ENCODE assay signal across 8 cellular contexts in genomic region chr19:14004619-14005380, GRCh38. TPM values are rescaled to one million over a fixed set of nuclear protein-coding genes. Genes with fewer than 3 reads are reported as not detected.
A peak's percentile ranks its signal among the peaks of the same experiment; 100 is the strongest.
DNase-seq lines count a peak whose midpoint lies in the region; ATAC-seq lines count a peak whose summit lies in the region.

No MANE protein-coding gene starts in this region.

- H3K4me3 ChIP-seq in adipocyte (ENCODE audit: low read length) (peak overlapping the region; percentile 27), iPS-18a (ENCODE audit: low read length) (peak overlapping the region; percentile 66), skeletal muscle tissue (ENCODE audit: low read length in 3 of 3) (peak overlapping the region; percentile 60 to 68 (median 62))

- H3K4me1 ChIP-seq in adipocyte (ENCODE audit: control insufficient read depth, insufficient read depth, low read length) (peaks cover 17% of the 10 kb centered on the region), iPS-18a (ENCODE audit: control insufficient read depth, low read depth, low read length) (no peaks in the 10 kb centered on the region), skeletal muscle tissue (ENCODE audit: control insufficient read depth in 3 of 3, insufficient read depth in 3 of 3, low read length in 3 of 3) (peaks cover 37 to 45% (median 41%) of the 10 kb centered on the region in 3 donors)

- H3K27me3 ChIP-seq in adipocyte (replicated peaks; ENCODE audit: control insufficient read depth, insufficient read depth, low read length) (no peaks in the 10 kb centered on the region), iPS-18a (ENCODE audit: control insufficient read depth, insufficient read depth, low read length) (no peaks in the 10 kb centered on the region), skeletal muscle tissue (ENCODE audit: control insufficient read depth in 3 of 3, insufficient read depth in 3 of 3, low read length in 3 of 3) (no peaks in the 10 kb centered on the region)

- H3K36me3 ChIP-seq in adipocyte (ENCODE audit: control insufficient read depth, insufficient read depth, low read length, severe bottlenecking) (no peaks in the 10 kb centered on the region), iPS-18a (ENCODE audit: control insufficient read depth, low read depth, low read length) (no peaks in the 10 kb centered on the region), skeletal muscle tissue (ENCODE audit: control insufficient read depth in 3 of 3, insufficient read depth in 3 of 3, low read length in 3 of 3) (no peaks in the 10 kb centered on the region)

- no peak for DNase-seq in activated naive CD4-positive, alpha-beta T cell treated with anti-CD3 and anti-CD28 coated beads, Interleukin-2, amount 50 U/mL, for 16 hours
- peak; percentile 10 for DNase-seq in adipocyte (ENCODE audit: low read depth)
- DNase-seq in NCI-H1092 treated with DMSO at 0.1 percent for 48 hours (lab: John Stamatoyannopoulos, UW), result no peak
- DNase-seq in hepatic stellate cell (ENCODE audit: low spot score), result no peak

- peak overlapping the region; percentile 83 for H3K27ac ChIP-seq in iPS-18a (ENCODE audit: low read length)
- peak overlapping the region; percentile 99 for H3K27ac ChIP-seq in skeletal muscle tissue (ENCODE audit: low read depth, low read length)

- ATAC-seq in GM21515 (IDR thresholded peaks at IDR 0.05; ENCODE audit: unreplicated experiment), result no peak

- no peaks in the 10 kb centered on the region for H3K9me3 ChIP-seq in adipocyte (ENCODE audit: control insufficient read depth, low read length)
- H3K9me3 ChIP-seq in iPS-18a (ENCODE audit: control insufficient read depth, low read depth, low read length), result no peaks in the 10 kb centered on the region
- H3K9me3 ChIP-seq in skeletal muscle tissue (ENCODE audit: control insufficient read depth in 3 of 3, low read length in 3 of 3), result no peaks in the 10 kb centered on the region

- no peaks in the 10 kb centered on the region for H3K27me3 Mint-ChIP-seq in activated naive CD4-positive, alpha-beta T cell treated with anti-CD3 and anti-CD28 coated beads, Interleukin-2, amount 50 U/mL, for 24 hours

- H3K9ac ChIP-seq in adipocyte (ENCODE audit: low read length) (peak overlapping the region; percentile 50), iPS-18a (ENCODE audit: low read length) (no peak overlapping the region), skeletal muscle tissue (ENCODE audit: low read depth in 1 of 3, low read length in 3 of 3) (peak overlapping the region; percentile 69 to 77 (median 74))

- H3K4me1 Mint-ChIP-seq in activated naive CD4-positive, alpha-beta T cell treated with anti-CD3 and anti-CD28 coated beads, Interleukin-2, amount 50 U/mL, for 24 hours, result peaks cover 54% of the 10 kb centered on the region

- no peaks in the 10 kb centered on the region for H3K36me3 Mint-ChIP-seq in activated naive CD4-positive, alpha-beta T cell treated with anti-CD3 and anti-CD28 coated beads, Interleukin-2, amount 50 U/mL, for 24 hours

- peak overlapping the region; percentile 82 for H3K4me3 Mint-ChIP-seq in activated naive CD4-positive, alpha-beta T cell treated with anti-CD3 and anti-CD28 coated beads, Interleukin-2, amount 50 U/mL, for 24 hours

- H3K27ac Mint-ChIP-seq in activated naive CD4-positive, alpha-beta T cell treated with anti-CD3 and anti-CD28 coated beads, Interleukin-2, amount 50 U/mL, for 24 hours, result peak overlapping the region; percentile 92

- H3K9me3 Mint-ChIP-seq in activated naive CD4-positive, alpha-beta T cell treated with anti-CD3 and anti-CD28 coated beads, Interleukin-2, amount 50 U/mL, for 24 hours, result no peaks in the 10 kb centered on the region

RNA-seq across cellular contexts. Expression of gene RFX1, which starts 1.3 kb away (rescaled TPM):
- 4.7 TPM for total RNA-seq in skeletal muscle tissue

RNA-seq across cellular contexts. Expression of gene RLN3, which starts 23.1 kb away (rescaled TPM):
- total RNA-seq in skeletal muscle tissue, result not detected

RNA-seq across cellular contexts. Expression of gene IL27RA, which starts 26.8 kb away (rescaled TPM):
- 2.6 TPM for total RNA-seq in skeletal muscle tissue

RNA-seq across cellular contexts. Expression of gene DCAF15, which starts 52.5 kb away (rescaled TPM):
- total RNA-seq in skeletal muscle tissue, result 6.3 TPM

RNA-seq across cellular contexts. Expression of gene PALM3, which starts 57.1 kb away (rescaled TPM):
- not detected for total RNA-seq in skeletal muscle tissue
